Comparison of ENCODE assay signal across 12 cellular contexts in the genomic region with DNA sequence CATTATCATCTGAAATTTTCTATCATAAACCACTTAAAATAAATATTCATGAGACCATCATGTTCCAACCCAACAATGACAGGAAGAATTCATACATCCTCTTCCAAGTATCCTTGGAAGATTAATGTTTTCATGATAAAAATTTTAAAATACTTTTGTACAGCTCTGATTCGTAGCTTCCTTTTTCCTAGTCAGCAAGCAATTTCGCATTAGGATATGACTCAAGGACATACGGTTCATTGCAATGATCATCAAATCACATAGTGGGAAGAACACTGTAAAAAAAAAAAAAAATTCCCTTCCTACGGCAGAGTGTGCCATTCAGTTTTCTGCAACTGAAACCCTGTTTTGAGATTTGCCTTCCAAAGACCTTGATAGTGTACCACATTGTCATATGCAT. TPM values are rescaled to one million over a fixed set of nuclear protein-coding genes. Genes with fewer than 3 reads are reported as not detected.
A peak's percentile ranks its signal among the peaks of the same experiment; 100 is the strongest.
DNase-seq lines count a peak whose midpoint lies in the region; ATAC-seq and TF ChIP-seq lines count a peak whose summit lies in the region.
"Had no signal": no experiment of that assay in that cellular context is flagged by ENCODE, and none has a peak within 500 bp of the region (broad histone marks: within the 10 kb centered on the region; RNA-seq: fewer than 3 reads in every experiment).

No MANE protein-coding gene starts in this region.

- H3K27me3 ChIP-seq in RWPE2 (ENCODE audit: insufficient read depth, poor library complexity, severe bottlenecking) (no peaks in the 10 kb centered on the region), spleen (replicated peaks in 1 of 7) (no peaks in the 10 kb centered on the region)
- H3K27me3 ChIP-seq: Peyer's patch had no signal

- H3K4me3 ChIP-seq in RWPE2 (ENCODE audit: severe bottlenecking), result no peak overlapping the region
- H3K4me3 ChIP-seq in fibroblast of pulmonary artery (replicated peaks; ENCODE audit: low read depth, low read length), result no peak overlapping the region
- H3K4me3 ChIP-seq in spleen, result no peak overlapping the region
- H3K4me3 ChIP-seq: Peyer's patch had no signal

- H3K36me3 ChIP-seq in RWPE2 (ENCODE audit: low read depth) (no peaks in the 10 kb centered on the region), spleen (no peaks in the 10 kb centered on the region)
- H3K36me3 ChIP-seq: Peyer's patch had no signal

- peak; percentile 54 for DNase-seq in GM03348 (ENCODE audit: low spot score)
- no peak for DNase-seq in RWPE2 (ENCODE audit: low spot score)
- DNase-seq in fibroblast of pulmonary artery (ENCODE audit: low read depth), result peak; percentile 90
- DNase-seq in spleen, result no peak
- DNase-seq in T-helper 2 cell, result no peak
- DNase-seq: activated CD4-positive, alpha-beta T cell treated with anti-CD3 and anti-CD28 coated beads, Interleukin-2, amount 10 ng/mL, durations not matched to agents 24 days and 14 days; NCI-H1105 treated with DMSO at 0.1 percent for 48 hours; NCI-H446 treated with DMSO at 0.1 percent for 48 hours; nephron progenitor cell; Peyer's patch had no signal

- no peak for TF ChIP-seq POLR2A in spleen (IDR thresholded peaks at IDR 0.05)

- TF ChIP-seq CTCF in RWPE2 (IDR thresholded peaks at IDR 0.05; ENCODE audit: poor library complexity, severe bottlenecking) (no peak), fibroblast of pulmonary artery (IDR thresholded peaks at IDR 0.05; ENCODE audit: low read length, missing control alignments) (no peak), spleen (IDR thresholded peaks at IDR 0.05 in 8 of 11, conservative IDR thresholded peaks at IDR 0.05 in 3 of 11) (no peak)

- H3K27ac ChIP-seq in RWPE2 (ENCODE audit: poor library complexity, severe bottlenecking) (peak overlapping the region; percentile 64), spleen (peak overlapping the region in 7 of 8 donors; percentile 58 to 95 (median 71))
- H3K27ac ChIP-seq: Peyer's patch had no signal

- H3K4me1 ChIP-seq in RWPE2 (ENCODE audit: insufficient read depth, poor library complexity, severe bottlenecking) (peaks cover 32% of the 10 kb centered on the region), spleen (peaks cover 14 to 52% (median 37%) of the 10 kb centered on the region in 6 donors)

- 27 to 50% (median 47%) methylated on average over 4 of the region's 4 CpGs for WGBS in spleen, 5 donors

- H3K9me3 ChIP-seq in RWPE2 (ENCODE audit: severe bottlenecking), result no peaks in the 10 kb centered on the region
- no peaks in the 10 kb centered on the region for H3K9me3 ChIP-seq in spleen
- H3K9me3 ChIP-seq: Peyer's patch had no signal

- intact Hi-C loops in spleen (cut with DNase I; ENCODE audit: low total_unique reads), result no loop called here

- ATAC-seq in RWPE2 (ENCODE audit: low read depth) (peak; percentile 84), HG03520 (IDR thresholded peaks at IDR 0.05; ENCODE audit: unreplicated experiment) (no peak), HG02588 (IDR thresholded peaks at IDR 0.05; ENCODE audit: unreplicated experiment) (no peak)

RNA-seq across cellular contexts. Expression of a gene that starts 35.2 kb away (rescaled TPM):
- 10 to 100 TPM; 16.0 to 54.0 (median 37.4) TPM for total RNA-seq in spleen
- polyA plus RNA-seq in spleen, result 1 to 10 TPM; 3.4 to 8.2 (median 4.2) TPM

RNA-seq across cellular contexts. Expression of a gene that starts 51.8 kb away (rescaled TPM):
- 10 to 100 TPM; 11.0 to 23.7 (median 18.0) TPM for total RNA-seq in spleen
- polyA plus RNA-seq in spleen, result 10 to 100 TPM in 1 of 3 donors, 1 to 10 TPM in 2; 8.2 to 10.8 (median 9.1) TPM

Comparison
In these comparisons a context has a peak if more than half of its experiments do, and no peak if none do; other contexts are left out.
1. DNase-seq: peak in GM03348 (single experiment) and fibroblast of pulmonary artery (single experiment); none in RWPE2 (single experiment), spleen (single experiment) and T-helper 2 cell (0 of 5).